Comparison of ENCODE assay signal across 15 cellular contexts in the genomic region with DNA sequence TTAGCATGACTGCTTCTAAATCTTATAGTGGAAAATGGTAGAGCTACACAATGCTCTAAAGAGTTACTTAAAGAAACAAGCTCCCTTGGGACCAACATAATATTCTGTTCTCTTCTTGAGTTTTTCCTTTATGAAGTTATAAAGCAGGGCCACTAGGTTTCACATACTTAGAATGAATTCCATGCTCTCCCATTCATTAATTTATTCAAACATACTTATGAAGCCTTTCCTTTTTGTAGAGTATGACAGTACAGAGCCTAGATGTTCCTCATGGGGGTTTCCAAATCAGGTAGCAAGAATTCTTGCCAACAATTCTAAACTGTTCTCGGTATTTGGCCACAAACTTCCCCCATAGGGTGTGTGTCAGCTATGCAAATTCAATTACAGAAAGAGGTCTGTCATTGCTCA. TPM values are rescaled to one million over a fixed set of nuclear protein-coding genes. Genes with fewer than 3 reads are reported as not detected.
A peak's percentile ranks its signal among the peaks of the same experiment; 100 is the strongest.
DNase-seq lines count a peak whose midpoint lies in the region; ATAC-seq, FAIRE-seq and TF ChIP-seq lines count a peak whose summit lies in the region.
"Had no signal": no experiment of that assay in that cellular context is flagged by ENCODE, and none has a peak within 500 bp of the region (broad histone marks: within the 10 kb centered on the region; RNA-seq: fewer than 3 reads in every experiment).

No MANE protein-coding gene starts in this region.

- no peaks in the 10 kb centered on the region for H3K9me3 ChIP-seq in A673 (ENCODE audit: low read depth, low read length, poor library complexity, severe bottlenecking)
- H3K9me3 ChIP-seq in Peyer's patch, result no peaks in the 10 kb centered on the region
- no peaks in the 10 kb centered on the region for H3K9me3 ChIP-seq in ascending aorta
- H3K9me3 ChIP-seq: SJSA1, spleen had no signal

- BruUV-seq in A673 (replicated peaks; lab: Mats Ljungman, UMichigan), result no TSS peak

- CTCF ChIA-PET in A673 (lab: Charles Lee), result no interaction called here

- H3K27ac ChIP-seq in A673 (ENCODE audit: low read depth, low read length, poor library complexity, severe bottlenecking) (no peak overlapping the region), Peyer's patch (no peak overlapping the region), ascending aorta (no peak overlapping the region)
- H3K27ac ChIP-seq: SJSA1 had no signal

- TF ChIP-seq CTCF in A673 (conservative IDR thresholded peaks at IDR 0.05; ENCODE audit: low read depth, low read length) (no peak), Peyer's patch (IDR thresholded peaks at IDR 0.05) (no peak), ascending aorta (IDR thresholded peaks at IDR 0.05) (no peak)

- no peak for FAIRE-seq in GM12892 (lab: Jason Lieb, UNC)

- TF ChIP-seq POLR2A in Peyer's patch (IDR thresholded peaks at IDR 0.05), result no peak
- TF ChIP-seq POLR2A in GM12892 (IDR thresholded peaks at IDR 0.05; ENCODE audit: low read depth, low read length), result no peak

- intact Hi-C loops in A673 (cut with micrococcal nuclease; ENCODE audit: unreplicated experiment), result no loop called here
- intact Hi-C loops in ascending aorta (cut with DNase I), result no loop called here

- H3K4me3 ChIP-seq in A673 (ENCODE audit: low read depth, low read length, poor library complexity, severe bottlenecking) (no peak overlapping the region), Peyer's patch (no peak overlapping the region), ascending aorta (no peak overlapping the region)
- H3K4me3 ChIP-seq: SJSA1, spleen had no signal

- peak; percentile 94 for ATAC-seq in GM19043 (IDR thresholded peaks at IDR 0.05; ENCODE audit: low read depth, unreplicated experiment)
- peak; percentile 99 for ATAC-seq in HG02798 (IDR thresholded peaks at IDR 0.05; ENCODE audit: poor library complexity, unreplicated experiment)
- ATAC-seq in HG03558 (IDR thresholded peaks at IDR 0.05; ENCODE audit: extremely low read depth, unreplicated experiment), result peak; percentile 98

- H3K27me3 ChIP-seq in A673 (replicated peaks; ENCODE audit: insufficient read depth, low read depth, low read length, poor library complexity) (no peaks in the 10 kb centered on the region), Peyer's patch (no peaks in the 10 kb centered on the region), ascending aorta (no peaks in the 10 kb centered on the region)
- H3K27me3 ChIP-seq: SJSA1, spleen had no signal

- POLR2A ChIA-PET in A673 (lab: Charles Lee; ENCODE audit: low non-redundant PET), result no interaction called here

- DNase-seq in A673 (ENCODE audit: low spot score) (peak; percentile 64), Peyer's patch (no peak), ascending aorta (ENCODE audit: low spot score in 2 of 2) (no peak), GM12892 (ENCODE audit: insufficient read length) (no peak), SIG-M5 treated with dmso at 0.1 percent for 504 hours (lab: John Stamatoyannopoulos, UW; ENCODE audit: unreplicated experiment) (no peak)
- DNase-seq: activated CD8-positive, alpha-beta memory T cell treated with anti-CD3 and anti-CD28 coated beads, Interleukin-2, amount 50 U/mL, for 48 hours; cerebellar nuclear complex; foreskin melanocyte; NCI-H2171; spleen; substantia nigra had no signal

- H3K36me3 ChIP-seq in A673 (ENCODE audit: insufficient read depth, low read length, poor library complexity, severe bottlenecking), result no peaks in the 10 kb centered on the region
- no peaks in the 10 kb centered on the region for H3K36me3 ChIP-seq in Peyer's patch
- no peaks in the 10 kb centered on the region for H3K36me3 ChIP-seq in ascending aorta
- H3K36me3 ChIP-seq: SJSA1, spleen had no signal

- H3K4me1 ChIP-seq in A673 (ENCODE audit: insufficient read depth, low read length, poor library complexity, severe bottlenecking), result peaks cover 9% of the 10 kb centered on the region
- H3K4me1 ChIP-seq in Peyer's patch, result no peaks in the 10 kb centered on the region
- no peaks in the 10 kb centered on the region for H3K4me1 ChIP-seq in ascending aorta
- H3K4me1 ChIP-seq: SJSA1 had no signal

RNA-seq across cellular contexts. Expression of gene FABP7, which starts 20.6 kb away (rescaled TPM):
- total RNA-seq in A673 (2021), result 1.2 and 1.4 TPM in 2 replicates
- total RNA-seq in Peyer's patch, result not detected
- not detected for total RNA-seq in ascending aorta
- polyA plus RNA-seq in GM12892 (2012; ENCODE audit: missing spikeins), result not detected
- total RNA-seq: SJSA1, spleen had no signal

RNA-seq across cellular contexts. Expression of gene SMPDL3A, which starts 30.1 kb away (rescaled TPM):
- total RNA-seq in A673 (2021) (10.3 and 12.4 TPM in 2 replicates), Peyer's patch (100 to 1,000 TPM in 3 of 4 donors, 10 to 100 TPM in 1; 15.7 to 641 (median 190) TPM), ascending aorta (2.7 TPM)
- not detected for polyA plus RNA-seq in GM12892 (2012; ENCODE audit: missing spikeins)
